Comparison of ENCODE assay signal across 9 cellular contexts in genomic region chr16:57998484-57998883, GRCh38. TPM values are rescaled to one million over a fixed set of nuclear protein-coding genes. Genes with fewer than 3 reads are reported as not detected.
DNase-seq lines count a peak whose midpoint lies in the region; ATAC-seq, FAIRE-seq and TF ChIP-seq lines count a peak whose summit lies in the region.
"Had no signal": no experiment of that assay in that cellular context is flagged by ENCODE, and none has a peak within 500 bp of the region (broad histone marks: within the 10 kb centered on the region; RNA-seq: fewer than 3 reads in every experiment).

No MANE protein-coding gene starts in this region.

- FAIRE-seq in D721Med (lab: Jason Lieb, UNC), result no peak
- FAIRE-seq: pancreas had no signal

- H3K9me2 ChIP-seq in HCT116 (ENCODE audit: insufficient read depth), result no peaks in the 10 kb centered on the region

- H3K4me3 ChIP-seq in HCT116 (replicated peaks in 1 of 2; ENCODE audit: low read depth in 1 of 2, low read length in 2 of 2) (no peak overlapping the region), endodermal cell (ENCODE audit: low read length) (no peak overlapping the region), SJCRH30 (no peak overlapping the region)
- H3K4me3 ChIP-seq: pancreas had no signal

- ATAC-seq in HCT116 (no peak), GM18505 (IDR thresholded peaks at IDR 0.05; ENCODE audit: unreplicated experiment) (no peak)
- ATAC-seq: pancreas had no signal

- H4K20me1 ChIP-seq in HCT116 (ENCODE audit: insufficient read depth), result no peaks in the 10 kb centered on the region

- TF ChIP-seq CTCF in HCT116 (IDR thresholded peaks at IDR 0.05 in 2 of 3, conservative IDR thresholded peaks at IDR 0.05 in 1 of 3; ENCODE audit: borderline replicate concordance in 1 of 3, insufficient read depth in 1 of 3, low read depth in 2 of 3, low read length in 2 of 3) (no peak), endodermal cell (conservative IDR thresholded peaks at IDR 0.05) (no peak), D721Med (IDR thresholded peaks at IDR 0.05; ENCODE audit: insufficient read depth, missing control alignments) (no peak)

- peak overlapping the region; percentile 89 for H3K4me3 Mint-ChIP-seq in endodermal cell

- no peaks in the 10 kb centered on the region for H3K9me3 Mint-ChIP-seq in endodermal cell

- peaks cover 18 to 41% of the 10 kb centered on the region in 2 experiments; a peak in 3 of 4 replicates for H3K4me1 ChIP-seq in HCT116 (ENCODE audit: control insufficient read depth in 1 of 2, insufficient read depth in 2 of 2, low read length in 2 of 2)
- peaks cover 16% of the 10 kb centered on the region for H3K4me1 ChIP-seq in endodermal cell (ENCODE audit: control insufficient read depth, insufficient read depth, low read length)
- peaks cover 2% of the 10 kb centered on the region; the same call in 1 of the 2 replicates for H3K4me1 ChIP-seq in SJCRH30

- no peak for DNase-seq in HCT116 (ENCODE audit: low read depth, low spot score)
- peak; percentile 42 to 57 for DNase-seq in activated CD4-positive, alpha-beta T cell treated with anti-CD3 and anti-CD28 coated beads for 4 hours
- DNase-seq in endodermal cell, result peak; percentile 86
- DNase-seq in stimulated activated CD4-positive, alpha-beta T cell treated with anti-CD3 and anti-CD28 coated beads, Interleukin-4, amount 100 ng/mL, for 1 hour, result peak; percentile 43
- DNase-seq in SJCRH30, result no peak
- DNase-seq in DMS114 treated with DMSO at 0.1 percent for 48 hours (lab: John Stamatoyannopoulos, UW; ENCODE audit: unreplicated experiment), result no peak
- no peak for DNase-seq in D721Med (ENCODE audit: insufficient read length, low spot score)

- H3K4me2 ChIP-seq in HCT116 (ENCODE audit: low read length), result peak overlapping the region; percentile 99

- H3K27ac ChIP-seq in HCT116 (ENCODE audit: low read depth, low read length) (no peak overlapping the region), endodermal cell (ENCODE audit: low read depth, low read length) (no peak overlapping the region), SJCRH30 (no peak overlapping the region)
- H3K27ac ChIP-seq: pancreas had no signal

- no peaks in the 10 kb centered on the region for H3K27me3 ChIP-seq in HCT116 (ENCODE audit: insufficient read depth, low read length)
- no peaks in the 10 kb centered on the region for H3K27me3 ChIP-seq in endodermal cell (ENCODE audit: control insufficient read depth, insufficient read depth, low read length, poor library complexity, severe bottlenecking)
- H3K27me3 ChIP-seq in SJCRH30, result no peaks in the 10 kb centered on the region
- H3K27me3 ChIP-seq: pancreas had no signal

- peaks cover 30% of the 10 kb centered on the region for H3K36me3 Mint-ChIP-seq in endodermal cell (ENCODE audit: low read depth)

- no peaks in the 10 kb centered on the region for H3K27me3 Mint-ChIP-seq in endodermal cell (ENCODE audit: insufficient read depth)

- no peak for TF ChIP-seq POLR2A in HCT116 (IDR thresholded peaks at IDR 0.05; ENCODE audit: borderline replicate concordance, extremely low read depth, insufficient read depth, insufficient read length)
- no peak for TF ChIP-seq POLR2A in GM18505 (IDR thresholded peaks at IDR 0.05; ENCODE audit: borderline replicate concordance, extremely low read depth, insufficient read depth, insufficient read length)

- BruUV-seq in HCT116 (replicated peaks; lab: Mats Ljungman, UMichigan), result no TSS peak

- POLR2A ChIA-PET in HCT116 (lab: Charles Lee), result no interaction called here

- intact Hi-C loops in HCT116 (cut with micrococcal nuclease), result no loop called here

- peak overlapping the region; percentile 58 for H3K27ac Mint-ChIP-seq in endodermal cell

- H2AFZ ChIP-seq in HCT116 (ENCODE audit: low read depth, low read length, poor library complexity, severe bottlenecking), result no peak overlapping the region

- H3K36me3 ChIP-seq in HCT116 (ENCODE audit: control insufficient read depth in 1 of 2, insufficient read depth in 2 of 2, low read length in 2 of 2) (peaks cover 8% of the 10 kb centered on the region in 2 experiments; a peak in 2 of 4 replicates), endodermal cell (ENCODE audit: control insufficient read depth, insufficient read depth, low read length) (peaks cover 34% of the 10 kb centered on the region), SJCRH30 (no peaks in the 10 kb centered on the region)

- RAD21 ChIA-PET in HCT116 (lab: Charles Lee; ENCODE audit: low non-redundant PET in 1 of 2, low total read pairs in 2 of 2, uncharacterized antibody in 2 of 2, unreplicated experiment in 2 of 2), result no interaction called here

- CTCF ChIA-PET in HCT116 (lab: Charles Lee), result interaction anchor here (0.9 to 1.0 kb wide), 2 partner anchors 104 to 240 kb away, joined by 3 read pairs; no protein-coding TSS in a partner anchor

- TF ChIP-seq RAD21 in HCT116 (IDR thresholded peaks at IDR 0.05; ENCODE audit: low read depth), result no peak

- H3K79me2 ChIP-seq in HCT116 (ENCODE audit: insufficient read depth, low read length), result peaks cover 9% of the 10 kb centered on the region

- H3K4me1 Mint-ChIP-seq in endodermal cell, result peaks cover 20% of the 10 kb centered on the region

- WGBS in endodermal cell (ENCODE audit: insufficient coverage in 1 of 2, insufficient read length in 1 of 2), 2 experiments, result 72 to 85% methylated on average over 3 to 7 of the region's 8 CpGs

- H3K9ac ChIP-seq in HCT116 (ENCODE audit: low read length) (no peak overlapping the region), endodermal cell (ENCODE audit: extremely low read depth, low read length, poor library complexity, severe bottlenecking) (no peak overlapping the region)

- H3K9me3 ChIP-seq in HCT116 (ENCODE audit: control insufficient read depth in 1 of 2, insufficient read depth in 1 of 2, low read depth in 1 of 2, low read length in 2 of 2) (no peaks in the 10 kb centered on the region), endodermal cell (ENCODE audit: control insufficient read depth, low read length) (no peaks in the 10 kb centered on the region), SJCRH30 (replicated peaks) (no peaks in the 10 kb centered on the region)
- H3K9me3 ChIP-seq: pancreas had no signal

TF ChIP-seq in HCT116, 20 proteins besides CTCF, POLR2A, EP300 and RAD21:
- TF ChIP-seq ATF3 (IDR thresholded peaks at IDR 0.05) (no peak), EZH2 (IDR thresholded peaks at IDR 0.05) (no peak), ZFX (IDR thresholded peaks at IDR 0.05) (no peak), SIN3A (IDR thresholded peaks at IDR 0.05; ENCODE audit: low read depth) (no peak), REST (IDR thresholded peaks at IDR 0.05; ENCODE audit: low read depth) (no peak), POLR2AphosphoS5 (IDR thresholded peaks at IDR 0.05; ENCODE audit: low read depth, low read length) (no peak), JUND (IDR thresholded peaks at IDR 0.05) (no peak), MAX (IDR thresholded peaks at IDR 0.05) (no peak)

RNA-seq across cellular contexts. Expression of gene ZNF319, which starts 2.0 kb away (rescaled TPM):
- total RNA-seq in HCT116 (2021; ENCODE audit: unreplicated experiment) (7.1 TPM), endodermal cell (10 to 100 TPM in 1 of 2 donors, 1 to 10 TPM in 1; 9.8 to 10.8 TPM)
- polyA plus RNA-seq in HCT116 (2012), result 5.2 and 6.1 TPM in 2 replicates
- 11.5 TPM for polyA plus RNA-seq in endodermal cell (2013, experiment 1 of 2)
- polyA plus RNA-seq in endodermal cell (2013, experiment 2 of 2), result 8.2 TPM
- 5.6 and 5.7 TPM in 2 replicates for total RNA-seq in SJCRH30 (2014; rRNA removed; shearing (Covaris generic))

RNA-seq across cellular contexts. Expression of gene USB1, which starts 2.7 kb away (rescaled TPM):
- 73.1 TPM for total RNA-seq in HCT116 (2021; ENCODE audit: unreplicated experiment)
- polyA plus RNA-seq in HCT116 (2012), result 52.4 and 54.0 TPM in 2 replicates
- 100 to 1,000 TPM; 139 to 163 TPM for total RNA-seq in endodermal cell
- polyA plus RNA-seq in endodermal cell (2013, experiment 1 of 2), result 62.2 TPM
- polyA plus RNA-seq in endodermal cell (2013, experiment 2 of 2), result 62.7 TPM
- total RNA-seq in SJCRH30 (2014; rRNA removed; shearing (Covaris generic)), result 20.4 and 21.1 TPM in 2 replicates

RNA-seq across cellular contexts. Expression of gene MMP15, which starts 27.1 kb away (rescaled TPM):
- 38.5 TPM for total RNA-seq in HCT116 (2021; ENCODE audit: unreplicated experiment)
- 25.4 and 27.9 TPM in 2 replicates for polyA plus RNA-seq in HCT116 (2012)
- total RNA-seq in endodermal cell, result 100 to 1,000 TPM in 1 of 2 donors, 10 to 100 TPM in 1; 99.8 to 105 TPM
- polyA plus RNA-seq in endodermal cell (2013, experiment 1 of 2), result 34.0 TPM
- 34.0 TPM for polyA plus RNA-seq in endodermal cell (2013, experiment 2 of 2)
- total RNA-seq in SJCRH30 (2014; rRNA removed; shearing (Covaris generic)), result 3.5 and 3.9 TPM in 2 replicates

RNA-seq across cellular contexts. Expression of gene CNGB1, which starts 27.6 kb away (rescaled TPM):
- not detected for total RNA-seq in HCT116 (2021; ENCODE audit: unreplicated experiment)
- polyA plus RNA-seq in HCT116 (2012), result 0.01 TPM in 1 of 2 replicates, not detected in the other
- under 1 TPM; 0.29 to 0.60 TPM for total RNA-seq in endodermal cell
- 1.1 TPM for polyA plus RNA-seq in endodermal cell (2013, experiment 1 of 2)
- polyA plus RNA-seq in endodermal cell (2013, experiment 2 of 2), result 0.50 TPM
- total RNA-seq in SJCRH30 (2014; rRNA removed; shearing (Covaris generic)), result not detected in 2 replicates

Comparison
In these comparisons a context has a peak if more than half of its experiments do, and no peak if none do; other contexts are left out.
1. DNase-seq: peak in activated CD4-positive, alpha-beta T cell treated with anti-CD3 and anti-CD28 coated beads for 4 hours (2 of 2), endodermal cell (single experiment) and stimulated activated CD4-positive, alpha-beta T cell treated with anti-CD3 and anti-CD28 coated beads, Interleukin-4, amount 100 ng/mL, for 1 hour (single experiment); none in HCT116 (single experiment), SJCRH30 (0 of 2), DMS114 treated with DMSO at 0.1 percent for 48 hours (single experiment) and D721Med (single experiment).